10 cellular contexts compared by ENCODE assay signal in genomic region chr1:27368872-27369703, GRCh38. TPM values are rescaled to one million over a fixed set of nuclear protein-coding genes. Genes with fewer than 3 reads are reported as not detected.
DNase-seq lines count a peak whose midpoint lies in the region; ATAC-seq and TF ChIP-seq lines count a peak whose summit lies in the region.
"Had no signal": no experiment of that assay in that cellular context is flagged by ENCODE, and none has a peak within 500 bp of the region (broad histone marks: within the 10 kb centered on the region; RNA-seq: fewer than 3 reads in every experiment).

No MANE protein-coding gene starts in this region.

- H3K4me3 ChIP-seq in Panc1 (ENCODE audit: low read depth in 2 of 2, low read length in 2 of 2): no peak overlapping the region
- H3K4me3 ChIP-seq in esophagus (ENCODE audit: low read depth in 1 of 2, low read length in 2 of 2): no peak overlapping the region
- no peak overlapping the region for H3K4me3 ChIP-seq in skin epidermis

- H3K4me1 ChIP-seq in Panc1 (ENCODE audit: control insufficient read depth, insufficient read depth, low read length): peaks cover 15% of the 10 kb centered on the region
- peaks cover 5 to 23% of the 10 kb centered on the region in 2 donors for H3K4me1 ChIP-seq in esophagus (ENCODE audit: control insufficient read depth in 2 of 2, insufficient read depth in 2 of 2, low read length in 1 of 2)

- H3K9me3 ChIP-seq in Panc1 (ENCODE audit: control insufficient read depth, insufficient read depth, low read depth, low read length): no peaks in the 10 kb centered on the region
- no peaks in the 10 kb centered on the region for H3K9me3 ChIP-seq in esophagus (ENCODE audit: control insufficient read depth in 2 of 2, insufficient read depth in 1 of 2, low read depth in 1 of 2, low read length in 1 of 2)

- BruUV-seq in Panc1 (replicated peaks; lab: Mats Ljungman, UMichigan): no TSS peak

- TF ChIP-seq CTCF in Panc1 (IDR thresholded peaks at IDR 0.05): peak; percentile 56; the same call in 1 of the 2 replicates

- peak; percentile 31 for DNase-seq in NCI-H82 (lab: John Stamatoyannopoulos, UW)
- no peak for DNase-seq in NCI-H82 treated with DMSO at 0.1 percent for 48 hours (lab: John Stamatoyannopoulos, UW; ENCODE audit: unreplicated experiment)
- DNase-seq in Panc1 (ENCODE audit: low read depth, low spot score): no peak
- DNase-seq in COLO668 (lab: John Stamatoyannopoulos, UW; ENCODE audit: unreplicated experiment): no peak
- DNase-seq in H4 (ENCODE audit: low spot score): no peak
- DNase-seq: NCI-H1436 had no signal

- H3K36me3 ChIP-seq in Panc1 (ENCODE audit: control insufficient read depth, insufficient read depth, low read length) (no peaks in the 10 kb centered on the region), esophagus (ENCODE audit: control insufficient read depth in 2 of 2, insufficient read depth in 2 of 2, low read length in 1 of 2) (peaks cover 0 to 4% of the 10 kb centered on the region in 2 donors)

- CTCF ChIA-PET in Panc1 (lab: Charles Lee): interaction anchor here (0.6 to 1.3 kb wide), 3 partner anchors 36 to 244 kb away, joined by 3 read pairs; no protein-coding TSS in a partner anchor

- ATAC-seq in Panc1: no peak
- ATAC-seq in HG03378 (IDR thresholded peaks at IDR 0.05; ENCODE audit: unreplicated experiment): no peak

- in situ Hi-C loops in Panc1 (cut with HindIII; ENCODE audit: low pct_unique_long_range_greater_than_20kb, low sequenced_read_pairs): no loop called here

- H3K27ac ChIP-seq in Panc1 (ENCODE audit: low read length): no peak overlapping the region
- peak overlapping the region; percentile 61 to 87 for H3K27ac ChIP-seq in esophagus (ENCODE audit: low read depth in 2 of 2, low read length in 1 of 2)
- peak overlapping the region in 13 of 21 experiments; percentile 3 to 76 (median 55) for H3K27ac ChIP-seq in skin epidermis

- POLR2A ChIA-PET in Panc1 (lab: Charles Lee): interaction anchor here (0.5 to 0.7 kb wide), 2 partner anchors 53 to 203 kb away, joined by 3 read pairs; no protein-coding TSS in a partner anchor

- H3K27me3 ChIP-seq in Panc1 (ENCODE audit: control insufficient read depth, insufficient read depth, low read length): no peaks in the 10 kb centered on the region
- no peaks in the 10 kb centered on the region for H3K27me3 ChIP-seq in esophagus (ENCODE audit: control insufficient read depth in 1 of 2, insufficient read depth in 2 of 2, low read length in 2 of 2)

- WGBS in esophagus, 2 donors: 59% methylated on average over 18 of the region's 18 CpGs

- intact Hi-C loops in Panc1 (cut with micrococcal nuclease; ENCODE audit: unreplicated experiment): no loop called here

RNA-seq across cellular contexts. Expression of gene MAP3K6, which starts 2.3 kb away (rescaled TPM):
- total RNA-seq in Panc1 (2021; ENCODE audit: unreplicated experiment): 56.9 TPM
- 57.8 TPM for polyA plus RNA-seq in Panc1 (2012; ENCODE audit: insufficient read length)
- 100 to 1,000 TPM in 1 of 2 donors, 10 to 100 TPM in 1; 48.5 to 110 TPM for polyA plus RNA-seq in esophagus
- total RNA-seq in H4 (2014; rRNA removed; shearing (Covaris generic)): 4.2 and 6.7 TPM in 2 replicates

RNA-seq across cellular contexts. Expression of gene FCN3, which starts 5.5 kb away (rescaled TPM):
- total RNA-seq in Panc1 (2021; ENCODE audit: unreplicated experiment): not detected
- polyA plus RNA-seq in Panc1 (2012; ENCODE audit: insufficient read length): 0.23 TPM
- polyA plus RNA-seq in esophagus: 1 to 10 TPM; 1.6 to 2.6 TPM
- total RNA-seq in H4 (2014; rRNA removed; shearing (Covaris generic)): not detected in 2 replicates

RNA-seq across cellular contexts. Expression of gene CD164L2, which starts 14.0 kb away (rescaled TPM):
- 0.13 TPM for total RNA-seq in Panc1 (2021; ENCODE audit: unreplicated experiment)
- not detected for polyA plus RNA-seq in Panc1 (2012; ENCODE audit: insufficient read length)
- polyA plus RNA-seq in esophagus: 10 to 100 TPM; 10.5 to 14.5 TPM
- total RNA-seq in H4 (2014; rRNA removed; shearing (Covaris generic)): not detected in 2 replicates
- total RNA-seq: ureter had no signal

RNA-seq across cellular contexts. Expression of gene GPR3, which starts 23.3 kb away (rescaled TPM):
- 0.95 TPM for total RNA-seq in Panc1 (2021; ENCODE audit: unreplicated experiment)
- polyA plus RNA-seq in Panc1 (2012; ENCODE audit: insufficient read length): 1.1 TPM
- polyA plus RNA-seq in esophagus: under 1 TPM; 0.22 to 0.25 TPM
- 0.23 and 1.1 TPM in 2 replicates for total RNA-seq in H4 (2014; rRNA removed; shearing (Covaris generic))

RNA-seq across cellular contexts. Expression of gene SYTL1, which starts 27.3 kb away (rescaled TPM):
- 2.4 TPM for total RNA-seq in Panc1 (2021; ENCODE audit: unreplicated experiment)
- polyA plus RNA-seq in Panc1 (2012; ENCODE audit: insufficient read length): 3.8 TPM
- 100 to 1,000 TPM; 136 to 302 TPM for polyA plus RNA-seq in esophagus
- total RNA-seq in H4 (2014; rRNA removed; shearing (Covaris generic)): 0.99 and 1.0 TPM in 2 replicates
